11 cellular contexts compared by ENCODE assay signal in genomic region chr3:127473244-127474024, GRCh38.
DNase-seq lines count a peak whose midpoint lies in the region; ATAC-seq, FAIRE-seq and TF ChIP-seq lines count a peak whose summit lies in the region.
"Had no signal": no experiment of that assay in that cellular context is flagged by ENCODE, and none has a peak within 500 bp of the region (broad histone marks: within the 10 kb centered on the region; RNA-seq: fewer than 3 reads in every experiment).

No MANE protein-coding gene starts in this region.

- H3K36me3 ChIP-seq in Caco-2 (ENCODE audit: control insufficient read depth, insufficient read depth, low read length) (no peaks in the 10 kb centered on the region; the same call in 1 of the 2 replicates), NT2/D1 (ENCODE audit: insufficient read depth, insufficient read length, low read length) (no peaks in the 10 kb centered on the region)

- 0 out of 2 replicates have a peak, but pooled peaks cover 3% of the 10 kb centered on the region for H3K4me1 ChIP-seq in Caco-2
- H3K4me1 ChIP-seq in NT2/D1 (ENCODE audit: insufficient read depth, insufficient read length), result peaks cover 5% of the 10 kb centered on the region

- no peak for FAIRE-seq in GM12892 (lab: Jason Lieb, UNC)

- POLR2A ChIA-PET in Caco-2 (lab: Charles Lee), result no interaction called here

- no peak overlapping the region for H3K27ac Mint-ChIP-seq in Caco-2 (ENCODE audit: unreplicated experiment)
- H3K27ac Mint-ChIP-seq: brain; T-helper 2 cell treated with Interferon-gamma antibody and Interleukin-4, amounts not matched to agents 5 μg/mL and 100 μg/mL, for 36 hours had no signal

- H3K4me1 Mint-ChIP-seq in Caco-2 (ENCODE audit: low read depth, unreplicated experiment), result no peaks in the 10 kb centered on the region

- intact Hi-C loops in Caco-2 (cut with micrococcal nuclease; ENCODE audit: unreplicated experiment), result no loop called here

- H3K27me3 ChIP-seq in Caco-2 (replicated peaks; ENCODE audit: control insufficient read depth, insufficient read depth, low read length) (no peaks in the 10 kb centered on the region), NT2/D1 (ENCODE audit: insufficient read depth, insufficient read length) (no peaks in the 10 kb centered on the region)

- no peaks in the 10 kb centered on the region for H3K9me3 ChIP-seq in Caco-2
- no peaks in the 10 kb centered on the region for H3K9me3 ChIP-seq in NT2/D1 (ENCODE audit: insufficient read depth, low read length)

- no peak overlapping the region for H3K4me3 ChIP-seq in Caco-2 (ENCODE audit: low read depth, low read length)
- H3K4me3 ChIP-seq in NT2/D1 (ENCODE audit: insufficient read length, low read depth), result no peak overlapping the region

- ATAC-seq in HG02763 (IDR thresholded peaks at IDR 0.05; ENCODE audit: unreplicated experiment), result no peak

- no peaks in the 10 kb centered on the region for H3K9me3 Mint-ChIP-seq in Caco-2 (ENCODE audit: unreplicated experiment)
- H3K9me3 Mint-ChIP-seq: T-helper 2 cell treated with Interferon-gamma antibody and Interleukin-4, amounts not matched to agents 5 μg/mL and 100 μg/mL, for 36 hours had no signal

- peak overlapping the region; percentile 65 for H3K9ac ChIP-seq in NT2/D1 (ENCODE audit: insufficient read length, low read depth)

- BruUV-seq in Caco-2 (replicated peaks; lab: Mats Ljungman, UMichigan), result no TSS peak

- TF ChIP-seq CTCF in Caco-2 (IDR thresholded peaks at IDR 0.05; ENCODE audit: insufficient read depth in 1 of 2, low read depth in 1 of 2, low read length in 1 of 2, severe bottlenecking in 1 of 2, unreplicated experiment in 1 of 2), result peak in 1 of 2 experiments; percentile 30

- H3K4me3 Mint-ChIP-seq in Caco-2 (ENCODE audit: unreplicated experiment), result no peak overlapping the region
- H3K4me3 Mint-ChIP-seq: brain; T-helper 2 cell treated with Interferon-gamma antibody and Interleukin-4, amounts not matched to agents 5 μg/mL and 100 μg/mL, for 36 hours had no signal

- DNase-seq in Caco-2 (peak; percentile 44 to 48), GM12892 (ENCODE audit: insufficient read length) (peak; percentile 53), NT2/D1 (ENCODE audit: low read depth, low spot score) (peak; percentile 80), iPS-NIHi11 (ENCODE audit: low spot score) (peak; percentile 90), NCI-H1930 (lab: John Stamatoyannopoulos, UW) (no peak), T-helper 2 cell (no peak), RKO (ENCODE audit: low spot score) (no peak)
- DNase-seq: stimulated activated CD4-positive, alpha-beta T cell treated with anti-CD3 and anti-CD28 coated beads, Interleukin-4, amount 100 ng/mL, for 24 hours had no signal

- H3K27me3 Mint-ChIP-seq in Caco-2 (ENCODE audit: insufficient read depth, unreplicated experiment), result peaks cover 9% of the 10 kb centered on the region

- no peaks in the 10 kb centered on the region for H3K36me3 Mint-ChIP-seq in Caco-2 (ENCODE audit: insufficient read depth, unreplicated experiment)
- H3K36me3 Mint-ChIP-seq: brain had no signal

- CTCF ChIA-PET in Caco-2 (lab: Charles Lee), result interaction anchor here (1.4 kb wide), 1 partner anchor 75 kb away, joined by 4 read pairs; no protein-coding TSS in a partner anchor

- no peak for TF ChIP-seq POLR2A in GM12892 (IDR thresholded peaks at IDR 0.05; ENCODE audit: low read depth, low read length)

Comparison
In these comparisons a context has a peak if more than half of its experiments do, and no peak if none do; other contexts are left out.
1. DNase-seq: peak in Caco-2 (2 of 2), GM12892 (single experiment), NT2/D1 (single experiment) and iPS-NIHi11 (single experiment); none in NCI-H1930 (0 of 2), T-helper 2 cell (0 of 5) and RKO (single experiment).